ENCODE assay signal across 20 cellular contexts in the genomic region with DNA sequence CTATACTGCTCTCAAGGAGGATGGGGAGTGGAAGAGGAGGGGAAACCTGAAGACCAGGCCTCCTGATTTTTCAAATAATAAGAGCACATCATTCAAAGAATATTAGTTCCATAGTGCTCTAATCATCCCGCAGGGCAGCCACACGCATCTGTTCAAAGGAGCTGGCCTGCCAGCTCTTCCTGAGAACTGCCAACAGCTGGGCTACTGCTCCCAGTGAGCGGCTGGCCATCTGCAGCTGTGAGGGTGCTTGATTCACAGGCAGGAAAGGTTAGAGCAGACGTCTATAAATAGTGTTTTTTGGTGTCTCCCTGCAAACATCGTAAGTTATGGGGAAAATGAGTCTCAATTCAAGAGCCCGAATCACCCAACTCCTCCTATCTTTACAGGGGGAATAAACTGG. TPM values are rescaled to one million over a fixed set of nuclear protein-coding genes. Genes with fewer than 3 reads are reported as not detected.
"Had no signal": no experiment of that assay in that cellular context is flagged by ENCODE, and none has a peak within 500 bp of the region (broad histone marks: within the 10 kb centered on the region; RNA-seq: fewer than 3 reads in every experiment).

No MANE protein-coding gene starts in this region.

- H3K9me3 ChIP-seq: prostate gland, right lobe of liver, testis had no signal

- H3K27me3 ChIP-seq: esophagus squamous epithelium, gastroesophageal sphincter, right lobe of liver, testis, tibial nerve had no signal

- H2AFZ ChIP-seq: parathyroid adenoma had no signal

- DNase-seq: effector memory CD4-positive, alpha-beta T cell; esophagus squamous epithelium; foreskin fibroblast; glutamatergic neuron; islet precursor cell; mammary epithelial cell; retina; right lobe of liver; stimulated activated CD4-positive, alpha-beta T cell treated with anti-CD3 and anti-CD28 coated beads, Interleukin-2, amount 100 ng/mL, for 24 hours; stimulated activated CD4-positive, alpha-beta T cell treated with anti-CD3 and anti-CD28 coated beads, Interleukin-4, amount 100 ng/mL, for 4 hours; stimulated activated naive B cell treated with anti-CD40 and anti-IgM and Interleukin-4, amounts not matched to agents 10 μg/mL and 1 μg/mL and 100 μg/mL, for 72 hours; stimulated activated naive CD8-positive, alpha-beta T cell treated with anti-CD3 and anti-CD28 coated beads, Interleukin-15, amount 100 ng/mL, for 72 hours; testis had no signal

- H3K4me3 ChIP-seq: esophagus squamous epithelium, gastroesophageal sphincter, prostate gland, right lobe of liver, skin epidermis, testis, tibial nerve had no signal

- H3K27ac ChIP-seq: epithelial cell of prostate, esophagus squamous epithelium, gastroesophageal sphincter, parathyroid adenoma, prostate gland, right lobe of liver, skin epidermis, testis, tibial nerve had no signal

- H3K9ac ChIP-seq: parathyroid adenoma had no signal

- H3K4me1 ChIP-seq: esophagus squamous epithelium, gastroesophageal sphincter, parathyroid adenoma, prostate gland, right lobe of liver, testis, tibial nerve had no signal

RNA-seq across cellular contexts. Expression of gene SIRPB2, which starts 41.9 kb away (rescaled TPM):
- total RNA-seq: natural killer cell treated with Interleukin-12 subunit alpha and Interleukin-12 subunit beta and Interleukin-15 and Interleukin-18, amount 100 ng/mL, for 72 hours had no signal
